Comparison of ENCODE assay signal across 8 cellular contexts in the genomic region with DNA sequence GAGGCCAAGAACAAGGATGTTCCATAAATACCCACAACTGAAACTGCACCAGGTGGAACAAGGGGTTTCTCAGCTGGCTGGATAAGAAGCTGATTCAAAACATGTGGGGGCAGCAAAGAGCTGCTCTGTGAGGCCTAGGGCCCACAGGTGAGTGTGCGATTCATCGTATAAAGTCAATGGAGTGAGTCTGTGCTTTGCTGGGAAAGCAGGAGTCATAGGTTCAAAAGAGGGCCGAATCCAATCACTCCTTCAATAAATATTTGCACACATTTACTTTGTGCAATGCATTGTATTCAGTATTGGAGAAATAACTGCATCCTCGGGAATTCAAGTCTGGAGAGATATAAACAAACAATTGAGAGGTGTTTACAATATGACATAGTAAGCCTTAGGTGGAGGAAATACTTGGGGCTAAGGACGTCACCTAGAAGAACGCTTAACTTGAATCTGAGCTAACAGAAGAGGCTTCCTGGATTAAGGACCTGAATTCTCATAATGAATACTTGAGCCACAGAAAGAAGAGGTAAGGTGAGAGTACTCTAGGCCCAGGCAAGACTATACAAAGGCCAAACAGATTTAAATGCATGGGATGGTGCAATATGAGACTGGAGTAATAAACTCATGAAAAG.
DNase-seq lines count a peak whose midpoint lies in the region; ATAC-seq and TF ChIP-seq lines count a peak whose summit lies in the region.

No MANE protein-coding gene starts in this region.

- no peak for ATAC-seq in HG03280 (IDR thresholded peaks at IDR 0.05; ENCODE audit: unreplicated experiment)

- TF ChIP-seq CTCF in AG04449 (IDR thresholded peaks at IDR 0.05; ENCODE audit: insufficient read depth, low read length, missing control alignments) (peak; percentile 32), GM20000 (IDR thresholded peaks at IDR 0.05; ENCODE audit: extremely low read depth, missing control alignments) (peak; percentile 14), right atrium auricular region (IDR thresholded peaks at IDR 0.05) (peak; percentile 24 to 69)

- POLR2A ChIA-PET in AG04449 (lab: Yijun Ruan, JAX) = no interaction called here

- H3K27ac ChIP-seq in right atrium auricular region = peak overlapping the region; percentile 64 to 85

- H3K27me3 ChIP-seq in right atrium auricular region = no peaks in the 10 kb centered on the region

- H3K4me3 ChIP-seq in AG04449 (ENCODE audit: low read depth, low read length) (no peak overlapping the region), right atrium auricular region (no peak overlapping the region)

- H3K4me1 ChIP-seq in right atrium auricular region = peaks cover 0 to 24% of the 10 kb centered on the region in 2 donors

- H3K9me3 ChIP-seq in right atrium auricular region = peaks cover 0 to 4% of the 10 kb centered on the region in 2 donors

- peaks cover 5% of the 10 kb centered on the region for H3K36me3 ChIP-seq in right atrium auricular region

- no peak for DNase-seq in AG04449 (ENCODE audit: low read depth, low spot score)
- DNase-seq in GM20000 (ENCODE audit: low spot score) = peak; percentile 15
- DNase-seq in SHP77 (lab: John Stamatoyannopoulos, UW) = peak; percentile 54 to 55
- DNase-seq in right atrium auricular region (ENCODE audit: low spot score) = no peak
- DNase-seq in NK-92 (lab: John Stamatoyannopoulos, UW; ENCODE audit: unreplicated experiment) = no peak
- no peak for DNase-seq in OCI-M2 (lab: John Stamatoyannopoulos, UW; ENCODE audit: unreplicated experiment)
- DNase-seq in dedifferentiated amniotic fluid mesenchymal stem cell (ENCODE audit: extremely low spot score) = no peak

- CTCF ChIA-PET in AG04449 (lab: Yijun Ruan, JAX) = interaction anchor here (0.8 to 1.8 kb wide), 11 partner anchors 9 to 180 kb away, joined by 3 to 8 read pairs (median 4); no protein-coding TSS in a partner anchor

Comparison
In these comparisons a context has a peak if more than half of its experiments do, and no peak if none do; other contexts are left out.
1. DNase-seq: peak in GM20000 (single experiment) and SHP77 (2 of 2); none in AG04449 (single experiment), right atrium auricular region (single experiment), NK-92 (single experiment), OCI-M2 (single experiment) and dedifferentiated amniotic fluid mesenchymal stem cell (single experiment).
2. Peak in every context shown above with its lines, with median percentiles within 50 percentile points of each other: CTCF ChIP-seq.